In genomic region chr1:242738702-242739225, GRCh38 we compare ENCODE assay signal across 18 cellular contexts.
"Had no signal": no experiment of that assay in that cellular context is flagged by ENCODE, and none has a peak within 500 bp of the region (broad histone marks: within the 10 kb centered on the region; RNA-seq: fewer than 3 reads in every experiment).

No MANE protein-coding gene starts in this region.

- H3K36me3 ChIP-seq: colonic mucosa, neural progenitor cell, ovary, right atrium auricular region, spleen, tibial artery had no signal

- H3K4me1 Mint-ChIP-seq: natural killer cell, neural progenitor cell had no signal

- H3K79me2 ChIP-seq: hepatocyte had no signal

- DNase-seq: colonic mucosa; effector CD4-positive, alpha-beta T cell; foreskin melanocyte; head of caudate nucleus; mesendoderm; natural killer cell; nucleus accumbens; ovary; spleen; stimulated activated CD4-positive, alpha-beta T cell treated with anti-CD3 and anti-CD28 coated beads, Interleukin-15, amount 100 ng/mL, for 24 hours; stimulated activated CD4-positive, alpha-beta T cell treated with anti-CD3 and anti-CD28 coated beads, Interleukin-1b, Interleukin-23, amount 100 ng/mL, for 48 hours; stimulated activated CD4-positive, alpha-beta T cell treated with anti-CD3 and anti-CD28 coated beads, Interleukin-4, amount 100 ng/mL, for 24 hours; tibial artery had no signal

- H3K9ac ChIP-seq: neural progenitor cell had no signal

- H3K4me2 ChIP-seq: hepatocyte, neural progenitor cell had no signal

- H3K27me3 ChIP-seq: colonic mucosa, hepatocyte, neural progenitor cell, ovary, right atrium auricular region, spleen, tibial artery had no signal

- H3K27ac ChIP-seq: colonic mucosa, hepatocyte, neural progenitor cell, ovary, right atrium auricular region, spleen, tibial artery had no signal

- H3K4me3 Mint-ChIP-seq: natural killer cell; neural progenitor cell; stimulated activated memory B cell treated with anti-CD40 and anti-IgM and Interleukin-4, amounts not matched to agents 10 μg/mL and 1 μg/mL and 100 μg/mL, for 72 hours; stimulated activated naive CD8-positive, alpha-beta T cell treated with anti-CD3 and anti-CD28 coated beads, Interleukin-15, Interleukin-2, amounts not matched to agents 100 ng/mL and 50 ng/mL, for 24 hours had no signal

- H2AFZ ChIP-seq: hepatocyte, neural progenitor cell had no signal

- H3K27me3 Mint-ChIP-seq: stimulated activated memory B cell treated with anti-CD40 and anti-IgM and Interleukin-4, amounts not matched to agents 10 μg/mL and 1 μg/mL and 100 μg/mL, for 72 hours; stimulated activated naive CD8-positive, alpha-beta T cell treated with anti-CD3 and anti-CD28 coated beads, Interleukin-15, Interleukin-2, amounts not matched to agents 100 ng/mL and 50 ng/mL, for 24 hours had no signal

- H3K4me3 ChIP-seq: colonic mucosa, hepatocyte, neural progenitor cell, ovary, right atrium auricular region, spleen, tibial artery had no signal

- H3K36me3 Mint-ChIP-seq: natural killer cell, neural progenitor cell had no signal

- H3K4me1 ChIP-seq: colonic mucosa, neural progenitor cell, right atrium auricular region, spleen, tibial artery had no signal

- H3K9me3 Mint-ChIP-seq: neural progenitor cell had no signal

- ATAC-seq: natural killer cell; stimulated activated memory B cell treated with anti-CD40 and anti-IgM and Interleukin-4, amounts not matched to agents 10 μg/mL and 1 μg/mL and 100 μg/mL, for 72 hours had no signal

- H3K9me3 ChIP-seq: colonic mucosa, ovary, tibial artery had no signal
